ENCODE assay signal across 9 cellular contexts in the genomic region with DNA sequence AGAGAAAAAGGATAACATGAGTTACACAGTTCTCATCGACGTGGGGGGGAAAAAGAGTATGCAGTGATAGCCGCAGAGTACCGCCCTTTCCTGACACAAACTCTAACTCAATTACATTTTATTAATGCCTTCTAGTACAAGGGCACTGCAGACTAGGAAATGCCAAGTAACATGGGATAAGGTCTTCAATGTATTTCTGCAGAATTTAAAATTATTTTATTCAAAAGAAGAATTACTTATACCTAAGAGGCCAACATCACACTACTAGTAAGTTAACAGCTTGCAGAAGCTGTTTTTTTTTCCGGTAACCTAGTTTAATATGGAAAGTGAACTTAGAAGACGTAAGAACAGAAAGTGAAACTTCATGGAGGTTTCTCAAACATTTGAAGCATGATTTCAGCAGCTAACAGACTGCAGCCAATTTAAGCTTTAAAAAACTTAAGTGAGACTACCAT. TPM values are rescaled to one million over a fixed set of nuclear protein-coding genes. Genes with fewer than 3 reads are reported as not detected.
DNase-seq lines count a peak whose midpoint lies in the region; ATAC-seq and TF ChIP-seq lines count a peak whose summit lies in the region.
"Had no signal": no experiment of that assay in that cellular context is flagged by ENCODE, and none has a peak within 500 bp of the region (broad histone marks: within the 10 kb centered on the region; RNA-seq: fewer than 3 reads in every experiment).

No MANE protein-coding gene starts in this region.

- H3K27me3 ChIP-seq in hepatocyte, result no peaks in the 10 kb centered on the region
- H3K27me3 ChIP-seq in upper lobe of right lung, result no peaks in the 10 kb centered on the region
- H3K27me3 ChIP-seq: tibial nerve had no signal

- H3K27me3 Mint-ChIP-seq in activated B cell treated with CpG ODN at 0.5 μM for 24 hours, result no peaks in the 10 kb centered on the region

- H3K36me3 Mint-ChIP-seq in activated B cell treated with CpG ODN at 0.5 μM for 24 hours (ENCODE audit: low read depth), result peaks cover 74% of the 10 kb centered on the region

- no peak for TF ChIP-seq CTCF in activated B cell treated with CpG ODN at 0.5 μM for 24 hours (IDR thresholded peaks at IDR 0.05)
- no peak for TF ChIP-seq CTCF in hepatocyte (IDR thresholded peaks at IDR 0.05; ENCODE audit: poor library complexity)
- TF ChIP-seq CTCF in upper lobe of right lung (IDR thresholded peaks at IDR 0.05), result no peak

- peak overlapping the region; percentile 97 for H3K27ac Mint-ChIP-seq in activated B cell treated with CpG ODN at 0.5 μM for 24 hours

- H3K9me2 ChIP-seq in hepatocyte (replicated peaks; ENCODE audit: insufficient read depth), result no peaks in the 10 kb centered on the region

- peak; percentile 34 for DNase-seq in stimulated activated CD4-positive, alpha-beta T cell treated with anti-CD3 and anti-CD28 coated beads, Interleukin-15, amount 100 ng/mL, for 24 hours
- DNase-seq in stimulated activated CD4-positive, alpha-beta T cell treated with anti-CD3 and anti-CD28 coated beads, Interleukin-4, amount 100 ng/mL, for 1 hour, result no peak
- DNase-seq in activated B cell treated with CpG ODN at 0.5 μM for 24 hours (no peak), hepatocyte (ENCODE audit: low spot score) (no peak), upper lobe of right lung (no peak), iPS-NIHi11 (ENCODE audit: low spot score) (no peak)

- POLR2A ChIA-PET in activated B cell treated with CpG ODN at 0.5 μM for 24 hours (lab: Charles Lee), result interaction anchor here (0.6 to 9.7 kb wide), 14 partner anchors 11 to 319 kb away, joined by 3 to 527 read pairs (median 4); a partner anchor contains a TSS

- H3K9me3 ChIP-seq in hepatocyte (ENCODE audit: low read depth), result no peaks in the 10 kb centered on the region
- H3K9me3 ChIP-seq in upper lobe of right lung, result no peaks in the 10 kb centered on the region
- H3K9me3 ChIP-seq: tibial nerve had no signal

- peak overlapping the region; percentile 37 for H3K4me3 Mint-ChIP-seq in activated B cell treated with CpG ODN at 0.5 μM for 24 hours

- CTCF ChIA-PET in activated B cell treated with CpG ODN at 0.5 μM for 24 hours (lab: Charles Lee), result interaction anchor here (6.3 kb wide), 1 partner anchor 32 kb away, joined by 57 read pairs; no protein-coding TSS in a partner anchor

- H3K4me2 ChIP-seq in hepatocyte, result peak overlapping the region; percentile 4

- H3K79me2 ChIP-seq in hepatocyte, result peaks cover 55% of the 10 kb centered on the region

- 96% methylated on average over 6 of the region's 6 CpGs for WGBS in hepatocyte (ENCODE audit: low lambda C conversion rate, missing lambda C conversion rate)

- intact Hi-C loops in activated B cell treated with CpG ODN at 0.5 μM for 24 hours (cut with micrococcal nuclease) (loop anchor here (1.0 to 10.0 kb wide), 2 partner anchors 32 to 956 kb away; a partner anchor contains a TSS), upper lobe of right lung (cut with DNase I) (no loop called here)

- H4K20me1 ChIP-seq in hepatocyte (ENCODE audit: insufficient read depth, poor library complexity, severe bottlenecking), result peaks cover 17% of the 10 kb centered on the region

- H3K4me3 ChIP-seq in hepatocyte (no peak overlapping the region), upper lobe of right lung (peak overlapping the region; percentile 29)

- no peak for ATAC-seq in activated B cell treated with CpG ODN at 0.5 μM for 24 hours (ENCODE audit: low read depth)
- no peak for ATAC-seq in upper lobe of right lung
- no peak for ATAC-seq in GM21447 (IDR thresholded peaks at IDR 0.05; ENCODE audit: unreplicated experiment)
- no peak for ATAC-seq in activated CD4-positive, CD25-positive, alpha-beta regulatory T cell treated with anti-CD3 and anti-CD28 coated beads, Interleukin-2, amount 50 U/mL, for 24 hours

- H2AFZ ChIP-seq in hepatocyte, result no peak overlapping the region

- peaks cover 63% of the 10 kb centered on the region for H3K4me1 Mint-ChIP-seq in activated B cell treated with CpG ODN at 0.5 μM for 24 hours

- H3K27ac ChIP-seq in hepatocyte (no peak overlapping the region), upper lobe of right lung (peak overlapping the region; percentile 1)

- H3K9me3 Mint-ChIP-seq in activated B cell treated with CpG ODN at 0.5 μM for 24 hours, result no peaks in the 10 kb centered on the region

- H3K4me1 ChIP-seq in hepatocyte (ENCODE audit: insufficient read depth), result peaks cover 19% of the 10 kb centered on the region
- peaks cover 48% of the 10 kb centered on the region for H3K4me1 ChIP-seq in upper lobe of right lung

- H3K36me3 ChIP-seq in hepatocyte (replicated peaks; ENCODE audit: insufficient read depth, low read depth) (no peaks in the 10 kb centered on the region), upper lobe of right lung (peaks cover 75% of the 10 kb centered on the region)

RNA-seq across cellular contexts. Expression of a gene that starts 3.9 kb away (rescaled TPM):
- 91.3 and 109 TPM in 2 replicates for total RNA-seq in activated B cell treated with CpG ODN at 0.5 μM for 24 hours
- total RNA-seq in hepatocyte, result 49.5 and 61.0 TPM in 2 replicates
- polyA plus RNA-seq in hepatocyte, result 12.0 and 13.5 TPM in 2 replicates
- total RNA-seq in upper lobe of right lung, result 56.9 TPM

RNA-seq across cellular contexts. Expression of a gene that starts 55.8 kb away (rescaled TPM):
- total RNA-seq in activated B cell treated with CpG ODN at 0.5 μM for 24 hours, result 22.0 and 22.8 TPM in 2 replicates
- total RNA-seq in hepatocyte, result 7.0 and 10.2 TPM in 2 replicates
- polyA plus RNA-seq in hepatocyte, result 5.5 and 8.2 TPM in 2 replicates
- 12.1 TPM for total RNA-seq in upper lobe of right lung

RNA-seq across cellular contexts. Expression of a gene that starts 59.1 kb away (rescaled TPM):
- total RNA-seq in activated B cell treated with CpG ODN at 0.5 μM for 24 hours (not detected in 2 replicates), hepatocyte (0.44 and 0.70 TPM in 2 replicates), upper lobe of right lung (not detected)
- 1.2 and 4.2 TPM in 2 replicates for polyA plus RNA-seq in hepatocyte
